ENCODE assay signal across 35 cellular contexts in the genomic region with DNA sequence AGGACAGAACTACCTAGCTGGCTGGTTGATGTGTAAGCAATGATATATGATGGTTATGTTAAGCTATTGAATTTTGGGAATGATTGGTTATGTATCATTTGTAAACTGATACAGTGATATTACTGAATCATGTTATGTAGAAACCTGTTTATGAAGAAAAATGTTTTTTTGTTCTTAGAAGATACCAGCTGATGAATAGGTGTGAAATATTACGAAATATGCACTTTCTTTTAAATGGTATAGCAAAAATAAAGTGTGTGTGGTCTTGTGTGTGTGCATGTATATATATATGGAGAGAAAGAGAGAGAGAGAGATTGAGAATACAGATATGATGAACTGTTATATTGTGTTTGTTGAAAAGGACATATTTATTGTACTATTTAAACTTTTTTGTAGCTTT.
"Had no signal": no experiment of that assay in that cellular context is flagged by ENCODE, and none has a peak within 500 bp of the region (broad histone marks: within the 10 kb centered on the region; RNA-seq: fewer than 3 reads in every experiment).

No MANE protein-coding gene starts in this region.

- DNase-seq: activated B cell treated with CpG ODN at 0.5 μM for 24 hours; activated CD4-positive, alpha-beta memory T cell treated with anti-CD3 and anti-CD28 coated beads for 36 hours; activated CD4-positive, alpha-beta T cell treated with anti-CD3 and anti-CD28 coated beads for 4 hours; activated CD4-positive, alpha-beta T cell treated with anti-CD3 and anti-CD28 coated beads, Interleukin-2, amount 50 U/mL, for 1 hour; activated CD4-positive, alpha-beta T cell treated with anti-CD3 and anti-CD28 coated beads, Interleukin-2, amount 50 U/mL, for 4 hours; activated CD4-positive, CD25-positive, alpha-beta regulatory T cell treated with anti-CD3 and anti-CD28 coated beads, Interleukin-2, amount 50 U/mL, for 72 hours; activated CD8-positive, alpha-beta memory T cell treated with anti-CD3 and anti-CD28 coated beads, Interleukin-2, amount 50 U/mL, for 4 hours; activated CD8-positive, alpha-beta T cell treated with anti-CD3 and anti-CD28 coated beads for 36 hours; activated effector memory CD4-positive, alpha-beta T cell treated with anti-CD3 and anti-CD28 coated beads, Interleukin-2, amount 50 U/mL, for 16 hours; activated gamma-delta T cell treated with Interleukin-2 at 50 U/mL for 16 hours; activated naive CD4-positive, alpha-beta T cell; activated naive CD4-positive, alpha-beta T cell treated with anti-CD3 and anti-CD28 coated beads for 36 hours; activated naive CD4-positive, alpha-beta T cell treated with anti-CD3 and anti-CD28 coated beads, Interleukin-2, amount 50 U/mL, for 16 hours; activated naive CD8-positive, alpha-beta T cell treated with anti-CD3 and anti-CD28 coated beads for 36 hours; activated T-cell treated with anti-CD3 and anti-CD28 coated beads, Interleukin-2, amount 50 U/mL, for 24 hours; activated T-cell treated with anti-CD3 and anti-CD28 coated beads, Interleukin-2, amount 50 U/mL, for 48 hours; adrenal gland; amniotic stem cell; aorta; body of pancreas; brain microvascular endothelial cell; central memory CD4-positive, alpha-beta T cell; T-helper 1 cell; T-helper 2 cell; T-helper 9 cell had no signal

- H3K4me1 Mint-ChIP-seq: activated CD4-positive, alpha-beta T cell treated with anti-CD3 and anti-CD28 coated beads, Interleukin-2, amount 10 ng/mL, durations not matched to agents 24 days and 14 days; activated naive CD8-positive, alpha-beta T cell treated with anti-CD3 and anti-CD28 coated beads for 36 hours had no signal

- H3K36me3 Mint-ChIP-seq: activated naive CD4-positive, alpha-beta T cell treated with anti-CD3 and anti-CD28 coated beads, Interleukin-2, amount 50 U/mL, for 72 hours had no signal

- H3K27ac ChIP-seq: adrenal gland, body of pancreas, brain microvascular endothelial cell, breast epithelium, VCaP had no signal

- ATAC-seq: activated CD8-positive, alpha-beta T cell treated with anti-CD3 and anti-CD28 coated beads for 36 hours; activated naive CD4-positive, alpha-beta T cell treated with anti-CD3 and anti-CD28 coated beads, Interleukin-2, amount 50 U/mL, for 72 hours; activated T-helper 17 cell treated with anti-CD3 and anti-CD28 coated beads, Interleukin-2, amount 50 U/mL, for 72 hours; body of pancreas had no signal

- H3K27ac Mint-ChIP-seq: activated B cell treated with CpG ODN at 0.5 μM for 24 hours; activated CD4-positive, alpha-beta memory T cell treated with anti-CD3 and anti-CD28 coated beads for 36 hours; activated CD4-positive, alpha-beta T cell treated with anti-CD3 and anti-CD28 coated beads, Interleukin-2, amount 10 ng/mL, durations not matched to agents 24 days and 14 days; activated CD8-positive, alpha-beta T cell treated with anti-CD3 and anti-CD28 coated beads for 36 hours; activated naive CD4-positive, alpha-beta T cell treated with anti-CD3 and anti-CD28 coated beads for 36 hours; activated naive CD4-positive, alpha-beta T cell treated with anti-CD3 and anti-CD28 coated beads, Interleukin-2, amount 50 U/mL, for 72 hours; activated naive CD8-positive, alpha-beta T cell treated with anti-CD3 and anti-CD28 coated beads for 36 hours; activated T-cell treated with anti-CD3 and anti-CD28 coated beads, Interleukin-2, amount 50 U/mL, for 24 hours; activated T-helper 1 cell treated with anti-CD3 and anti-CD28 coated beads, Interleukin-12 subunit alpha, Interleukin-12 subunit beta, Interleukin-2, Interleukin-4 antibody, amounts not matched to agents 30 ng/mL and 10 ng/mL and 1 ng/mL, durations not matched to agents 14 hours and 24 hours and 36 hours; activated T-helper 17 cell treated with anti-CD3 and anti-CD28 coated beads, Interleukin-2, amount 50 U/mL, for 72 hours; T-helper 1 cell treated with Interleukin-12 subunit alpha and Interleukin-12 subunit beta and Interleukin-4 antibody, amounts not matched to agents 30 μg/mL and 1 μg/mL, for 36 hours; T-helper 2 cell treated with Interferon-gamma antibody and Interleukin-4, amounts not matched to agents 5 μg/mL and 100 μg/mL, for 36 hours had no signal

- H3K9me3 ChIP-seq: adrenal gland, body of pancreas, breast epithelium had no signal

- H3K27me3 Mint-ChIP-seq: activated B cell treated with CpG ODN at 0.5 μM for 24 hours; activated CD4-positive, alpha-beta memory T cell treated with anti-CD3 and anti-CD28 coated beads for 36 hours; activated CD4-positive, alpha-beta T cell treated with anti-CD3 and anti-CD28 coated beads, Interleukin-2, amount 10 ng/mL, durations not matched to agents 24 days and 14 days; activated CD8-positive, alpha-beta T cell treated with anti-CD3 and anti-CD28 coated beads for 36 hours; activated naive CD8-positive, alpha-beta T cell treated with anti-CD3 and anti-CD28 coated beads for 36 hours; activated T-cell treated with anti-CD3 and anti-CD28 coated beads, Interleukin-2, amount 50 U/mL, for 24 hours; activated T-helper 17 cell treated with anti-CD3 and anti-CD28 coated beads, Interleukin-2, amount 50 U/mL, for 72 hours had no signal

- H3K9me3 Mint-ChIP-seq: activated B cell treated with CpG ODN at 0.5 μM for 24 hours; activated CD4-positive, alpha-beta memory T cell treated with anti-CD3 and anti-CD28 coated beads for 36 hours; activated CD4-positive, alpha-beta T cell treated with anti-CD3 and anti-CD28 coated beads, Interleukin-2, amount 10 ng/mL, durations not matched to agents 24 days and 14 days; activated CD8-positive, alpha-beta T cell treated with anti-CD3 and anti-CD28 coated beads for 36 hours; activated naive CD4-positive, alpha-beta T cell treated with anti-CD3 and anti-CD28 coated beads for 36 hours; activated naive CD8-positive, alpha-beta T cell treated with anti-CD3 and anti-CD28 coated beads for 36 hours; activated T-cell treated with anti-CD3 and anti-CD28 coated beads, Interleukin-2, amount 50 U/mL, for 24 hours; activated T-helper 1 cell treated with anti-CD3 and anti-CD28 coated beads, Interleukin-12 subunit alpha, Interleukin-12 subunit beta, Interleukin-2, Interleukin-4 antibody, amounts not matched to agents 30 ng/mL and 10 ng/mL and 1 ng/mL, durations not matched to agents 14 hours and 24 hours and 36 hours; activated T-helper 17 cell treated with anti-CD3 and anti-CD28 coated beads, Interleukin-2, amount 50 U/mL, for 72 hours; T-helper 1 cell treated with Interleukin-12 subunit alpha and Interleukin-12 subunit beta and Interleukin-4 antibody, amounts not matched to agents 30 μg/mL and 1 μg/mL, for 36 hours; T-helper 2 cell treated with Interferon-gamma antibody and Interleukin-4, amounts not matched to agents 5 μg/mL and 100 μg/mL, for 36 hours had no signal

- H3K27me3 ChIP-seq: adrenal gland, body of pancreas, brain microvascular endothelial cell, breast epithelium had no signal

- H3K4me3 Mint-ChIP-seq: activated B cell treated with CpG ODN at 0.5 μM for 24 hours; activated CD4-positive, alpha-beta memory T cell treated with anti-CD3 and anti-CD28 coated beads for 36 hours; activated CD4-positive, alpha-beta T cell treated with anti-CD3 and anti-CD28 coated beads, Interleukin-2, amount 10 ng/mL, durations not matched to agents 24 days and 14 days; activated CD8-positive, alpha-beta T cell treated with anti-CD3 and anti-CD28 coated beads for 36 hours; activated naive CD4-positive, alpha-beta T cell treated with anti-CD3 and anti-CD28 coated beads for 36 hours; activated naive CD8-positive, alpha-beta T cell treated with anti-CD3 and anti-CD28 coated beads for 36 hours; activated T-cell treated with anti-CD3 and anti-CD28 coated beads, Interleukin-2, amount 50 U/mL, for 24 hours; activated T-helper 1 cell treated with anti-CD3 and anti-CD28 coated beads, Interleukin-12 subunit alpha, Interleukin-12 subunit beta, Interleukin-2, Interleukin-4 antibody, amounts not matched to agents 30 ng/mL and 10 ng/mL and 1 ng/mL, durations not matched to agents 14 hours and 24 hours and 36 hours; activated T-helper 17 cell treated with anti-CD3 and anti-CD28 coated beads, Interleukin-2, amount 50 U/mL, for 72 hours; T-helper 1 cell treated with Interleukin-12 subunit alpha and Interleukin-12 subunit beta and Interleukin-4 antibody, amounts not matched to agents 30 μg/mL and 1 μg/mL, for 36 hours; T-helper 2 cell treated with Interferon-gamma antibody and Interleukin-4, amounts not matched to agents 5 μg/mL and 100 μg/mL, for 36 hours had no signal

- H3K4me1 ChIP-seq: body of pancreas, breast epithelium had no signal

- H3K4me3 ChIP-seq: adrenal gland, body of pancreas, breast epithelium had no signal

- FAIRE-seq: astrocyte, TTC549 had no signal

- H3K36me3 ChIP-seq: adrenal gland, brain microvascular endothelial cell, breast epithelium had no signal
